Comparison of ENCODE assay signal across 1 cellular context in genomic region chr17:40953876-40954275, GRCh38.
TF ChIP-seq lines count a peak whose summit lies in the region.

No MANE protein-coding gene starts in this region.

TF ChIP-seq in IMR-90, 13 proteins besides CTCF, POLR2A, EP300 and RAD21:
- TF ChIP-seq CEBPB (IDR thresholded peaks at IDR 0.05; ENCODE audit: low read depth, low read length) (no peak; the same call in none of the 2 replicates), BHLHE40 (IDR thresholded peaks at IDR 0.05; ENCODE audit: low read depth, low read length) (no peak), FOS (IDR thresholded peaks at IDR 0.05; ENCODE audit: low read depth, low read length) (peak; percentile 51; the same call in 1 of the 2 replicates), RCOR1 (IDR thresholded peaks at IDR 0.05; ENCODE audit: insufficient replicate concordance, low read length) (no peak), RFX5 (IDR thresholded peaks at IDR 0.05; ENCODE audit: low read depth, low read length) (no peak)
TF ChIP-seq in IMR-90: peak in this region for 1.
